In genomic region chr1:220281159-220281574, GRCh38 we compare ENCODE assay signal across 10 cellular contexts. TPM values are rescaled to one million over a fixed set of nuclear protein-coding genes. Genes with fewer than 3 reads are reported as not detected.
DNase-seq lines count a peak whose midpoint lies in the region; ATAC-seq and TF ChIP-seq lines count a peak whose summit lies in the region.
"Had no signal": no experiment of that assay in that cellular context is flagged by ENCODE, and none has a peak within 500 bp of the region (broad histone marks: within the 10 kb centered on the region; RNA-seq: fewer than 3 reads in every experiment).

No MANE protein-coding gene starts in this region.

- intact Hi-C loops in activated CD4-positive, alpha-beta memory T cell treated with anti-CD3 and anti-CD28 coated beads for 36 hours (cut with micrococcal nuclease), result loop anchor here (5.0 kb wide), 1 partner anchor 451 kb away; no protein-coding TSS in a partner anchor
- intact Hi-C loops in uterus (cut with DNase I; ENCODE audit: low total_unique reads), result no loop called here

- TF ChIP-seq RAD21 in liver (IDR thresholded peaks at IDR 0.05), result peak; percentile 49 to 56

- H3K9me3 Mint-ChIP-seq in activated CD4-positive, alpha-beta memory T cell treated with anti-CD3 and anti-CD28 coated beads for 36 hours, result no peaks in the 10 kb centered on the region
- H3K9me3 Mint-ChIP-seq in activated CD8-positive, alpha-beta T cell treated with anti-CD3 and anti-CD28 coated beads, Interleukin-2, amount 10 ng/mL, durations not matched to agents 7 days and 5 days (ENCODE audit: insufficient read depth), result no peaks in the 10 kb centered on the region
- H3K9me3 Mint-ChIP-seq: stimulated activated naive CD8-positive, alpha-beta T cell treated with anti-CD3 and anti-CD28 coated beads, Interleukin-15, amount 100 ng/mL, for 72 hours had no signal

- no peak overlapping the region for H3K27ac Mint-ChIP-seq in activated CD4-positive, alpha-beta memory T cell treated with anti-CD3 and anti-CD28 coated beads for 36 hours
- no peak overlapping the region for H3K27ac Mint-ChIP-seq in activated CD8-positive, alpha-beta T cell treated with anti-CD3 and anti-CD28 coated beads, Interleukin-2, amount 10 ng/mL, durations not matched to agents 7 days and 5 days
- H3K27ac Mint-ChIP-seq: stimulated activated naive CD8-positive, alpha-beta T cell treated with anti-CD3 and anti-CD28 coated beads, Interleukin-15, amount 100 ng/mL, for 72 hours had no signal

- no peak overlapping the region for H3K9ac ChIP-seq in liver (ENCODE audit: low read depth in 1 of 2, low read length in 2 of 2)

- H3K4me1 ChIP-seq in liver (ENCODE audit: control insufficient read depth in 4 of 4, insufficient read depth in 4 of 4, low read length in 3 of 4) (no peaks in the 10 kb centered on the region), uterus (no peaks in the 10 kb centered on the region)

- TF ChIP-seq CTCF in liver (IDR thresholded peaks at IDR 0.05; ENCODE audit: low read depth, low read length, missing input control) (peak; percentile 21), uterus (IDR thresholded peaks at IDR 0.05) (peak in 2 of 4 experiments; percentile 4 to 19)

- H3K27ac ChIP-seq in liver (ENCODE audit: low read depth in 1 of 2, low read length in 2 of 2) (no peak overlapping the region), uterus (no peak overlapping the region)

- peaks cover 3% of the 10 kb centered on the region for H3K27me3 Mint-ChIP-seq in activated CD4-positive, alpha-beta memory T cell treated with anti-CD3 and anti-CD28 coated beads for 36 hours
- H3K27me3 Mint-ChIP-seq in activated CD8-positive, alpha-beta T cell treated with anti-CD3 and anti-CD28 coated beads, Interleukin-2, amount 10 ng/mL, durations not matched to agents 7 days and 5 days (ENCODE audit: low read depth), result peaks cover 14% of the 10 kb centered on the region

- WGBS in liver, result 87% methylated on average over 2 of the region's 2 CpGs

- DNase-seq in EH (ENCODE audit: low read depth) (peak; percentile 42), SW480 (ENCODE audit: low spot score) (peak; percentile 50), uterus (no peak)
- no peak for DNase-seq in stimulated activated CD4-positive, alpha-beta T cell treated with anti-CD3 and anti-CD28 coated beads, Interleukin-4, amount 100 ng/mL, for 4 hours
- DNase-seq in activated CD4-positive, alpha-beta memory T cell treated with anti-CD3 and anti-CD28 coated beads for 36 hours, result no peak
- no peak for DNase-seq in activated CD8-positive, alpha-beta T cell treated with anti-CD3 and anti-CD28 coated beads, Interleukin-2, amount 10 ng/mL, durations not matched to agents 7 days and 5 days
- DNase-seq: stimulated activated naive CD8-positive, alpha-beta T cell treated with anti-CD3 and anti-CD28 coated beads, Interleukin-15, amount 100 ng/mL, for 72 hours had no signal

- POLR2A ChIA-PET in activated CD4-positive, alpha-beta memory T cell treated with anti-CD3 and anti-CD28 coated beads for 36 hours (lab: Charles Lee), result no interaction called here
- POLR2A ChIA-PET in activated CD8-positive, alpha-beta T cell treated with anti-CD3 and anti-CD28 coated beads, Interleukin-2, amount 10 ng/mL, durations not matched to agents 7 days and 5 days (lab: Charles Lee), result no interaction called here

- H3K4me3 Mint-ChIP-seq in activated CD4-positive, alpha-beta memory T cell treated with anti-CD3 and anti-CD28 coated beads for 36 hours, result no peak overlapping the region
- H3K4me3 Mint-ChIP-seq in activated CD8-positive, alpha-beta T cell treated with anti-CD3 and anti-CD28 coated beads, Interleukin-2, amount 10 ng/mL, durations not matched to agents 7 days and 5 days, result no peak overlapping the region
- H3K4me3 Mint-ChIP-seq: stimulated activated naive CD8-positive, alpha-beta T cell treated with anti-CD3 and anti-CD28 coated beads, Interleukin-15, amount 100 ng/mL, for 72 hours had no signal

- CTCF ChIA-PET in activated CD4-positive, alpha-beta memory T cell treated with anti-CD3 and anti-CD28 coated beads for 36 hours (lab: Charles Lee), result interaction anchor here (0.8 to 2.1 kb wide), 5 partner anchors 9 to 453 kb away, joined by 3 to 9 read pairs (median 4); no protein-coding TSS in a partner anchor
- CTCF ChIA-PET in activated CD8-positive, alpha-beta T cell treated with anti-CD3 and anti-CD28 coated beads, Interleukin-2, amount 10 ng/mL, durations not matched to agents 7 days and 5 days (lab: Charles Lee), result interaction anchor here (0.5 to 1.9 kb wide), 4 partner anchors 9 to 184 kb away, joined by 3 to 5 read pairs (median 4); no protein-coding TSS in a partner anchor

- no peak overlapping the region for H3K4me3 ChIP-seq in liver (ENCODE audit: low read depth in 1 of 3, low read length in 3 of 3)
- H3K4me3 ChIP-seq in uterus, result no peak overlapping the region
- H3K4me3 ChIP-seq: lung had no signal

- no peak for TF ChIP-seq POLR2A in uterus (IDR thresholded peaks at IDR 0.05)

- no peaks in the 10 kb centered on the region for H3K4me1 Mint-ChIP-seq in activated CD4-positive, alpha-beta memory T cell treated with anti-CD3 and anti-CD28 coated beads for 36 hours (ENCODE audit: low read depth)
- H3K4me1 Mint-ChIP-seq in activated CD8-positive, alpha-beta T cell treated with anti-CD3 and anti-CD28 coated beads, Interleukin-2, amount 10 ng/mL, durations not matched to agents 7 days and 5 days (ENCODE audit: low read depth), result no peaks in the 10 kb centered on the region
- H3K4me1 Mint-ChIP-seq: stimulated activated naive CD8-positive, alpha-beta T cell treated with anti-CD3 and anti-CD28 coated beads, Interleukin-15, amount 100 ng/mL, for 72 hours had no signal

- H3K27me3 ChIP-seq in liver (ENCODE audit: control insufficient read depth in 4 of 4, insufficient read depth in 4 of 4, low read length in 3 of 4) (no peaks in the 10 kb centered on the region), uterus (no peaks in the 10 kb centered on the region)

- H3K36me3 ChIP-seq in liver (ENCODE audit: control insufficient read depth in 4 of 4, insufficient read depth in 3 of 4, low read depth in 1 of 4, low read length in 3 of 4), result no peaks in the 10 kb centered on the region
- no peaks in the 10 kb centered on the region for H3K36me3 ChIP-seq in uterus

- no peaks in the 10 kb centered on the region for H3K9me3 ChIP-seq in liver (ENCODE audit: control insufficient read depth in 4 of 4, low read length in 3 of 4)
- H3K9me3 ChIP-seq in uterus, result no peaks in the 10 kb centered on the region

- peak; percentile 46 for ATAC-seq in HG03159 (IDR thresholded peaks at IDR 0.05; ENCODE audit: unreplicated experiment)
- ATAC-seq in activated CD8-positive, alpha-beta T cell treated with anti-CD3 and anti-CD28 coated beads, Interleukin-2, amount 10 ng/mL, durations not matched to agents 7 days and 5 days, result no peak
- ATAC-seq: stimulated activated naive CD8-positive, alpha-beta T cell treated with anti-CD3 and anti-CD28 coated beads, Interleukin-15, amount 100 ng/mL, for 72 hours had no signal

- H3K36me3 Mint-ChIP-seq in activated CD4-positive, alpha-beta memory T cell treated with anti-CD3 and anti-CD28 coated beads for 36 hours, result no peaks in the 10 kb centered on the region
- no peaks in the 10 kb centered on the region for H3K36me3 Mint-ChIP-seq in activated CD8-positive, alpha-beta T cell treated with anti-CD3 and anti-CD28 coated beads, Interleukin-2, amount 10 ng/mL, durations not matched to agents 7 days and 5 days (ENCODE audit: low read depth)

TF ChIP-seq in liver, 16 proteins besides CTCF, POLR2A, EP300 and RAD21 (continues in another document):
- TF ChIP-seq, protein P1, sequence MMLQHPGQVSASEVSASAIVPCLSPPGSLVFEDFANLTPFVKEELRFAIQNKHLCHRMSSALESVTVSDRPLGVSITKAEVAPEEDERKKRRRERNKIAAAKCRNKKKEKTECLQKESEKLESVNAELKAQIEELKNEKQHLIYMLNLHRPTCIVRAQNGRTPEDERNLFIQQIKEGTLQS (IDR thresholded peaks at IDR 0.05), result no peak
- TF ChIP-seq HNF4G (IDR thresholded peaks at IDR 0.05), result no peak
- no peak for TF ChIP-seq EGR1 (IDR thresholded peaks at IDR 0.05; ENCODE audit: low read depth in 2 of 2)
- no peak for TF ChIP-seq JUND (IDR thresholded peaks at IDR 0.05)
- no peak for TF ChIP-seq YY1 (IDR thresholded peaks at IDR 0.05)
- TF ChIP-seq MAX (IDR thresholded peaks at IDR 0.05), result no peak
- TF ChIP-seq RXRA (IDR thresholded peaks at IDR 0.05), result no peak
- no peak for TF ChIP-seq REST (IDR thresholded peaks at IDR 0.05)

RNA-seq across cellular contexts. Expression of gene RAB3GAP2, which starts 8.9 kb away (rescaled TPM):
- total RNA-seq in liver (10 to 100 TPM; 16.7 to 24.0 TPM), uterus (10 to 100 TPM in 3 of 4 donors, 1 to 10 TPM in 1; 9.4 to 47.6 (median 33.5) TPM)
- 1 to 10 TPM; 5.3 to 6.1 TPM for polyA plus RNA-seq in liver
- total RNA-seq in activated CD4-positive, alpha-beta memory T cell treated with anti-CD3 and anti-CD28 coated beads for 36 hours, result 10 to 100 TPM; 46.1 to 46.5 TPM
- total RNA-seq in activated CD8-positive, alpha-beta T cell treated with anti-CD3 and anti-CD28 coated beads, Interleukin-2, amount 10 ng/mL, durations not matched to agents 7 days and 5 days, result 10 to 100 TPM; 46.1 to 52.3 TPM

Comparison
In these comparisons a context has a peak if more than half of its experiments do, and no peak if none do; other contexts are left out.
1. DNase-seq: peak in EH (single experiment) and SW480 (single experiment); none in stimulated activated CD4-positive, alpha-beta T cell treated with anti-CD3 and anti-CD28 coated beads, Interleukin-4, amount 100 ng/mL, for 4 hours (0 of 2), activated CD4-positive, alpha-beta memory T cell treated with anti-CD3 and anti-CD28 coated beads for 36 hours (single experiment), uterus (0 of 2) and activated CD8-positive, alpha-beta T cell treated with anti-CD3 and anti-CD28 coated beads, Interleukin-2, amount 10 ng/mL, durations not matched to agents 7 days and 5 days (single experiment).